Comparison of ENCODE assay signal across 28 cellular contexts in genomic region chr7:41566581-41566980, GRCh38.
"Had no signal": no experiment of that assay in that cellular context is flagged by ENCODE, and none has a peak within 500 bp of the region (broad histone marks: within the 10 kb centered on the region; RNA-seq: fewer than 3 reads in every experiment).

No MANE protein-coding gene starts in this region.

- H3K27me3 ChIP-seq: ascending aorta, body of pancreas, breast epithelium, SJSA1 had no signal

- H3K36me3 ChIP-seq: ascending aorta, breast epithelium, SJSA1 had no signal

- H3K4me2 ChIP-seq: KMS-11, SK-N-SH had no signal

- H3K9ac ChIP-seq: KMS-11, SK-N-SH had no signal

- H3K4me1 ChIP-seq: body of pancreas, breast epithelium had no signal

- H3K27ac ChIP-seq: ascending aorta, body of pancreas, breast epithelium, KMS-11, SJSA1 had no signal

- FAIRE-seq: TTC549 had no signal

- DNase-seq: activated CD4-positive, alpha-beta T cell treated with anti-CD3 and anti-CD28 coated beads for 36 hours; activated CD4-positive, alpha-beta T cell treated with anti-CD3 and anti-CD28 coated beads, Interleukin-2, amount 10 ng/mL, durations not matched to agents 7 days and 5 days; activated CD4-positive, alpha-beta T cell treated with anti-CD3 and anti-CD28 coated beads, Interleukin-2, amount 50 U/mL, for 48 hours; activated CD8-positive, alpha-beta T cell treated with anti-CD3 and anti-CD28 coated beads, Interleukin-2, amount 10 ng/mL, durations not matched to agents 7 days and 5 days; activated gamma-delta T cell; activated naive CD4-positive, alpha-beta T cell treated with Interleukin-2 at 50 U/mL for 16 hours; activated naive CD8-positive, alpha-beta T cell treated with anti-CD3 and anti-CD28 coated beads, Interleukin-2, amount 10 ng/mL, durations not matched to agents 7 days and 5 days; activated T-cell treated with anti-CD3 and anti-CD28 coated beads, Interleukin-2, amount 50 U/mL, for 24 hours; amygdala; body of pancreas; MM.1S; NCI-H1092; NCI-H1436 treated with DMSO at 0.1 percent for 48 hours; NCI-H187; NCI-H2029 treated with DMSO at 0.1 percent for 48 hours; NCI-H2107; NCI-H2171 treated with DMSO at 0.1 percent for 48 hours; NCI-H2227 treated with DMSO at 0.1 percent for 48 hours; NCI-H446 treated with DMSO at 0.1 percent for 48 hours; NCI-H524; RPMI8226; SHP77 treated with DMSO at 0.1 percent for 48 hours; SK-N-SH had no signal

- H3K9me3 ChIP-seq: ascending aorta, body of pancreas, breast epithelium, SJSA1, SK-N-SH had no signal

- H3K4me3 ChIP-seq: ascending aorta, body of pancreas, breast epithelium, SJSA1 had no signal
